16 cellular contexts compared by ENCODE assay signal in the genomic region with DNA sequence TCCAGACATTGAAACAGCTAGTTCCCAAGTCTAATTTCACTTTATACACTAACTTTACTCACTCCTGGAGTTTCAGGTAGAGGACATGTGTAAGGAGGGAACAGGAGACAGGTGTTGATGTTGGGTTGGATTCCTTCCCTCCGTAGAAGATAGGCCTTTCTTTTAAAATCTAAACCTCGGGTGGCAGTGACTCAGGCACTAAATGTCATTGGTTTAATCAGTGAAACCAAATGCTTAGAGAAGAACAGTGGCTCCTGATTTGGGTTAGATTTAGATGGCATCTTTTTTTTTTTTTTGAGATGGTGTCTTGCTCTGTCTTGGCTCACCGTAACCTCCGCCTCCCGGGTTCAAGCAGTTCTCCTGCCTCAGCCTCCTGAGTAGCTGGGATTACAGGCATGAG. TPM values are rescaled to one million over a fixed set of nuclear protein-coding genes. Genes with fewer than 3 reads are reported as not detected.
DNase-seq lines count a peak whose midpoint lies in the region; ATAC-seq and TF ChIP-seq lines count a peak whose summit lies in the region.
"Had no signal": no experiment of that assay in that cellular context is flagged by ENCODE, and none has a peak within 500 bp of the region (broad histone marks: within the 10 kb centered on the region; RNA-seq: fewer than 3 reads in every experiment).

No MANE protein-coding gene starts in this region.

- peak overlapping the region; percentile 58 for H3K27ac Mint-ChIP-seq in activated CD8-positive, alpha-beta memory T cell treated with anti-CD3 and anti-CD28 coated beads, Interleukin-2, amount 10 ng/mL, durations not matched to agents 7 days and 5 days
- peak overlapping the region; percentile 71 for H3K27ac Mint-ChIP-seq in activated T-helper 1 cell treated with anti-CD3 and anti-CD28 coated beads, Interleukin-12 subunit alpha, Interleukin-12 subunit beta, Interleukin-2, Interleukin-4 antibody, amounts not matched to agents 30 ng/mL and 10 ng/mL and 1 ng/mL, durations not matched to agents 14 hours and 24 hours and 36 hours
- H3K27ac Mint-ChIP-seq in stimulated activated naive B cell treated with anti-CD40 and anti-IgM and Interleukin-4, amounts not matched to agents 10 μg/mL and 1 μg/mL and 100 μg/mL, for 72 hours = peak overlapping the region; percentile 42
- H3K27ac Mint-ChIP-seq: type B pancreatic cell had no signal

- H3K36me3 ChIP-seq in gastroesophageal sphincter = peaks cover 0 to 6% of the 10 kb centered on the region in 2 donors

- no peaks in the 10 kb centered on the region for H3K9me3 Mint-ChIP-seq in activated CD8-positive, alpha-beta memory T cell treated with anti-CD3 and anti-CD28 coated beads, Interleukin-2, amount 10 ng/mL, durations not matched to agents 7 days and 5 days (ENCODE audit: low read depth)
- H3K9me3 Mint-ChIP-seq in activated T-helper 1 cell treated with anti-CD3 and anti-CD28 coated beads, Interleukin-12 subunit alpha, Interleukin-12 subunit beta, Interleukin-2, Interleukin-4 antibody, amounts not matched to agents 30 ng/mL and 10 ng/mL and 1 ng/mL, durations not matched to agents 14 hours and 24 hours and 36 hours = no peaks in the 10 kb centered on the region
- H3K9me3 Mint-ChIP-seq in stimulated activated naive B cell treated with anti-CD40 and anti-IgM and Interleukin-4, amounts not matched to agents 10 μg/mL and 1 μg/mL and 100 μg/mL, for 72 hours = no peaks in the 10 kb centered on the region
- H3K9me3 Mint-ChIP-seq: type B pancreatic cell had no signal

- WGBS in gastroesophageal sphincter (ENCODE audit: low coverage in 1 of 2), 2 donors = 66 to 69% methylated on average over 5 of the region's 5 CpGs

- no peaks in the 10 kb centered on the region for H3K27me3 Mint-ChIP-seq in activated CD8-positive, alpha-beta memory T cell treated with anti-CD3 and anti-CD28 coated beads, Interleukin-2, amount 10 ng/mL, durations not matched to agents 7 days and 5 days
- H3K27me3 Mint-ChIP-seq in activated T-helper 1 cell treated with anti-CD3 and anti-CD28 coated beads, Interleukin-12 subunit alpha, Interleukin-12 subunit beta, Interleukin-2, Interleukin-4 antibody, amounts not matched to agents 30 ng/mL and 10 ng/mL and 1 ng/mL, durations not matched to agents 14 hours and 24 hours and 36 hours (ENCODE audit: insufficient read depth) = no peaks in the 10 kb centered on the region
- no peaks in the 10 kb centered on the region for H3K27me3 Mint-ChIP-seq in stimulated activated naive B cell treated with anti-CD40 and anti-IgM and Interleukin-4, amounts not matched to agents 10 μg/mL and 1 μg/mL and 100 μg/mL, for 72 hours
- H3K27me3 Mint-ChIP-seq: type B pancreatic cell had no signal

- TF ChIP-seq POLR2A in gastroesophageal sphincter (IDR thresholded peaks at IDR 0.05) = no peak

- H3K27me3 ChIP-seq in gastroesophageal sphincter = no peaks in the 10 kb centered on the region

- TF ChIP-seq CTCF in gastroesophageal sphincter (IDR thresholded peaks at IDR 0.05) (no peak), GM13976 (IDR thresholded peaks at IDR 0.05; ENCODE audit: borderline replicate concordance, control extremely low read depth, extremely low read depth, insufficient read depth, missing control alignments) (no peak)

- H3K4me3 ChIP-seq in gastroesophageal sphincter = no peak overlapping the region

- CTCF ChIA-PET in activated CD8-positive, alpha-beta memory T cell treated with anti-CD3 and anti-CD28 coated beads, Interleukin-2, amount 10 ng/mL, durations not matched to agents 7 days and 5 days (lab: Charles Lee) = interaction anchor here (1.5 kb wide), 2 partner anchors 12 to 31 kb away, joined by 5 to 6 read pairs; no protein-coding TSS in a partner anchor

- peaks cover 26 to 100% (median 43%) of the 10 kb centered on the region in 3 donors for H3K4me1 ChIP-seq in gastroesophageal sphincter

- H3K4me3 Mint-ChIP-seq in activated CD8-positive, alpha-beta memory T cell treated with anti-CD3 and anti-CD28 coated beads, Interleukin-2, amount 10 ng/mL, durations not matched to agents 7 days and 5 days = peak overlapping the region; percentile 40
- H3K4me3 Mint-ChIP-seq in activated T-helper 1 cell treated with anti-CD3 and anti-CD28 coated beads, Interleukin-12 subunit alpha, Interleukin-12 subunit beta, Interleukin-2, Interleukin-4 antibody, amounts not matched to agents 30 ng/mL and 10 ng/mL and 1 ng/mL, durations not matched to agents 14 hours and 24 hours and 36 hours = peak overlapping the region; percentile 45
- H3K4me3 Mint-ChIP-seq in stimulated activated naive B cell treated with anti-CD40 and anti-IgM and Interleukin-4, amounts not matched to agents 10 μg/mL and 1 μg/mL and 100 μg/mL, for 72 hours = no peak overlapping the region
- H3K4me3 Mint-ChIP-seq: type B pancreatic cell had no signal

- peaks cover 65% of the 10 kb centered on the region for H3K36me3 Mint-ChIP-seq in activated CD8-positive, alpha-beta memory T cell treated with anti-CD3 and anti-CD28 coated beads, Interleukin-2, amount 10 ng/mL, durations not matched to agents 7 days and 5 days
- H3K36me3 Mint-ChIP-seq in activated T-helper 1 cell treated with anti-CD3 and anti-CD28 coated beads, Interleukin-12 subunit alpha, Interleukin-12 subunit beta, Interleukin-2, Interleukin-4 antibody, amounts not matched to agents 30 ng/mL and 10 ng/mL and 1 ng/mL, durations not matched to agents 14 hours and 24 hours and 36 hours (ENCODE audit: low read depth) = peaks cover 39% of the 10 kb centered on the region
- H3K36me3 Mint-ChIP-seq in stimulated activated naive B cell treated with anti-CD40 and anti-IgM and Interleukin-4, amounts not matched to agents 10 μg/mL and 1 μg/mL and 100 μg/mL, for 72 hours = peaks cover 21 to 48% of the 10 kb centered on the region in 2 donors

- TF ChIP-seq EP300 in gastroesophageal sphincter (IDR thresholded peaks at IDR 0.05) = no peak

- H3K27ac ChIP-seq in gastroesophageal sphincter = peak overlapping the region; percentile 77 to 100 (median 86)
- H3K27ac ChIP-seq: HL-60 had no signal

- in situ Hi-C loops in GM13976 (cut with MboI; ENCODE audit: low sequenced_read_pairs, unreplicated experiment) = no loop called here

- DNase-seq in activated CD8-positive, alpha-beta memory T cell treated with anti-CD3 and anti-CD28 coated beads, Interleukin-2, amount 10 ng/mL, durations not matched to agents 7 days and 5 days = no peak
- no peak for DNase-seq in activated CD8-positive, alpha-beta memory T cell treated with anti-CD3 and anti-CD28 coated beads, Interleukin-2, amount 50 U/mL, for 48 hours
- DNase-seq in activated T-helper 1 cell treated with anti-CD3 and anti-CD28 coated beads, Interleukin-12 subunit alpha, Interleukin-12 subunit beta, Interleukin-2, Interleukin-4 antibody, amounts not matched to agents 30 ng/mL and 10 ng/mL and 1 ng/mL, durations not matched to agents 14 hours and 24 hours and 36 hours (ENCODE audit: low spot score) = no peak
- no peak for DNase-seq in stimulated activated naive B cell treated with anti-CD40 and anti-IgM and Interleukin-4, amounts not matched to agents 10 μg/mL and 1 μg/mL and 100 μg/mL, for 72 hours
- DNase-seq in cerebellar cortex (ENCODE audit: low spot score) (no peak), hippocampal formation (lab: John Stamatoyannopoulos, UW) (no peak), GM13976 (ENCODE audit: low spot score) (no peak)
- DNase-seq: hypothalamus, Karpas-422, left cardiac atrium, NCI-H146, NCI-H446, Right ventricle myocardium superior had no signal

- H3K4me1 Mint-ChIP-seq in activated CD8-positive, alpha-beta memory T cell treated with anti-CD3 and anti-CD28 coated beads, Interleukin-2, amount 10 ng/mL, durations not matched to agents 7 days and 5 days = peaks cover 82% of the 10 kb centered on the region
- H3K4me1 Mint-ChIP-seq in activated T-helper 1 cell treated with anti-CD3 and anti-CD28 coated beads, Interleukin-12 subunit alpha, Interleukin-12 subunit beta, Interleukin-2, Interleukin-4 antibody, amounts not matched to agents 30 ng/mL and 10 ng/mL and 1 ng/mL, durations not matched to agents 14 hours and 24 hours and 36 hours (ENCODE audit: low read depth) = peaks cover 79% of the 10 kb centered on the region
- peaks cover 37 to 80% of the 10 kb centered on the region in 2 donors for H3K4me1 Mint-ChIP-seq in stimulated activated naive B cell treated with anti-CD40 and anti-IgM and Interleukin-4, amounts not matched to agents 10 μg/mL and 1 μg/mL and 100 μg/mL, for 72 hours

- no peaks in the 10 kb centered on the region for H3K9me3 ChIP-seq in gastroesophageal sphincter

- ATAC-seq in activated CD8-positive, alpha-beta memory T cell treated with anti-CD3 and anti-CD28 coated beads, Interleukin-2, amount 10 ng/mL, durations not matched to agents 7 days and 5 days = no peak
- ATAC-seq in gastroesophageal sphincter = no peak
- no peak for ATAC-seq in stimulated activated naive B cell treated with anti-CD40 and anti-IgM and Interleukin-4, amounts not matched to agents 10 μg/mL and 1 μg/mL and 100 μg/mL, for 72 hours (replicated peaks)
- ATAC-seq: left cardiac atrium had no signal

- intact Hi-C loops in activated T-helper 1 cell treated with anti-CD3 and anti-CD28 coated beads, Interleukin-12 subunit alpha, Interleukin-12 subunit beta, Interleukin-2, Interleukin-4 antibody, amounts not matched to agents 30 ng/mL and 10 ng/mL and 1 ng/mL, durations not matched to agents 14 hours and 24 hours and 36 hours (cut with micrococcal nuclease) = loop anchor here (10.0 kb wide), 1 partner anchor 937 kb away; no protein-coding TSS in a partner anchor

RNA-seq across cellular contexts. Expression of gene CAP1, which starts 7.2 kb away (rescaled TPM):
- total RNA-seq in activated CD8-positive, alpha-beta memory T cell treated with anti-CD3 and anti-CD28 coated beads, Interleukin-2, amount 10 ng/mL, durations not matched to agents 7 days and 5 days = 100 to 1,000 TPM; 647 to 727 TPM
- total RNA-seq in activated T-helper 1 cell treated with anti-CD3 and anti-CD28 coated beads, Interleukin-12 subunit alpha, Interleukin-12 subunit beta, Interleukin-2, Interleukin-4 antibody, amounts not matched to agents 30 ng/mL and 10 ng/mL and 1 ng/mL, durations not matched to agents 14 hours and 24 hours and 36 hours = 421 and 435 TPM in 2 replicates
- total RNA-seq in gastroesophageal sphincter = 100 to 1,000 TPM; 421 to 533 (median 500) TPM

RNA-seq across cellular contexts. Expression of gene PPT1, which starts 49.3 kb away (rescaled TPM):
- 10 to 100 TPM; 74.1 to 96.6 TPM for total RNA-seq in activated CD8-positive, alpha-beta memory T cell treated with anti-CD3 and anti-CD28 coated beads, Interleukin-2, amount 10 ng/mL, durations not matched to agents 7 days and 5 days
- 101 and 110 TPM in 2 replicates for total RNA-seq in activated T-helper 1 cell treated with anti-CD3 and anti-CD28 coated beads, Interleukin-12 subunit alpha, Interleukin-12 subunit beta, Interleukin-2, Interleukin-4 antibody, amounts not matched to agents 30 ng/mL and 10 ng/mL and 1 ng/mL, durations not matched to agents 14 hours and 24 hours and 36 hours
- total RNA-seq in gastroesophageal sphincter = 10 to 100 TPM; 53.0 to 90.6 (median 65.7) TPM

Comparison
In these comparisons a context has a peak if more than half of its experiments do, and no peak if none do; other contexts are left out.
1. H3K4me3 Mint-ChIP-seq: peak in activated CD8-positive, alpha-beta memory T cell treated with anti-CD3 and anti-CD28 coated beads, Interleukin-2, amount 10 ng/mL, durations not matched to agents 7 days and 5 days (single experiment) and activated T-helper 1 cell treated with anti-CD3 and anti-CD28 coated beads, Interleukin-12 subunit alpha, Interleukin-12 subunit beta, Interleukin-2, Interleukin-4 antibody, amounts not matched to agents 30 ng/mL and 10 ng/mL and 1 ng/mL, durations not matched to agents 14 hours and 24 hours and 36 hours (single experiment); none in stimulated activated naive B cell treated with anti-CD40 and anti-IgM and Interleukin-4, amounts not matched to agents 10 μg/mL and 1 μg/mL and 100 μg/mL, for 72 hours (0 of 2).
2. Peak in every context shown above with its lines, with median percentiles within 50 percentile points of each other: H3K27ac Mint-ChIP-seq.